ENCODE assay signal across 10 cellular contexts in the genomic region with DNA sequence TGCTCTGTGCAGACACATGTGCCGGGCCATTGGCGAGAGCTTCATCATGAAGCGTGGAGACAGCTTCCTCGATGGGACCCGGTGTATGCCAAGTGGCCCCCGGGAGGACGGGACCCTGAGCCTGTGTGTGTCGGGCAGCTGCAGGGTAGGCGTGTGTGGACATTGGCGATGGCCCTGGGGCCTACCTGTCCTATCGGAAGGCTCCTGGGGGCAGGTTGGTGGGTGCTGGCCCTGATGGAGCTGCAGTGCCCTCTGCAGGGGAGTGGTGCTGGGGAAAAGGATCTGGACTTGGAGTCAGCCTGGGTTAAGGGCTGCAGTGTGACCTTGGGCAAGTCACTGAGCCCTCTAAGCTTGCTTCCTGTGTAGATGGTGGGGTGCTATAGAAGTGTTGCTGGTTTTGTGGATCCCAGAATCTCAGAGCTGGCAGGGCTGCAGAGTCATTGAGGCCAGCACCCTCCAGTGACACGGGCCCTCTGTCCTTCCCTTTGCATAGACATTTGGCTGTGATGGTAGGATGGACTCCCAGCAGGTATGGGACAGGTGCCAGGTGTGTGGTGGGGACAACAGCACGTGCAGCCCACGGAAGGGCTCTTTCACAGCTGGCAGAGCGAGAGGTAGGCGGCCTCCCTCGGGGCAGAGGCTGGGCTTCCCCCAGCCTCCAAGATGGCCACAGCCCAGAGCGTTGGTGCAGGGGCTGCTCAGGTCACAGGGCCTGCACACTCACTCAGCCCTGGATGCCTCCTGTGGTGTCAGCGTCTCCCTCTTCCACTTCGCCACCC. TPM values are rescaled to one million over a fixed set of nuclear protein-coding genes. Genes with fewer than 3 reads are reported as not detected.
DNase-seq lines count a peak whose midpoint lies in the region; TF ChIP-seq lines count a peak whose summit lies in the region.
"Had no signal": no experiment of that assay in that cellular context is flagged by ENCODE, and none has a peak within 500 bp of the region (broad histone marks: within the 10 kb centered on the region; RNA-seq: fewer than 3 reads in every experiment).

No MANE protein-coding gene starts in this region.

- H2BK120ac ChIP-seq in neuronal stem cell (ENCODE audit: low read depth, low read length), result no peak overlapping the region

- H3K14ac ChIP-seq in neuronal stem cell (ENCODE audit: low read length), result no peak overlapping the region

- no peaks in the 10 kb centered on the region for H3K9me3 Mint-ChIP-seq in activated CD4-positive, alpha-beta T cell treated with anti-CD3 and anti-CD28 coated beads, Interleukin-2, amount 10 ng/mL, durations not matched to agents 24 days and 14 days
- H3K9me3 Mint-ChIP-seq: activated CD4-positive, alpha-beta T cell treated with anti-CD3 and anti-CD28 coated beads, Interleukin-2, amount 10 ng/mL, durations not matched to agents 7 days and 5 days had no signal

- H3K4me3 ChIP-seq in H7 (ENCODE audit: insufficient read depth, low read depth, low read length) (no peak overlapping the region), neuronal stem cell (ENCODE audit: low read length in 2 of 2) (no peak overlapping the region)

- peaks cover 2% of the 10 kb centered on the region for H3K79me1 ChIP-seq in neuronal stem cell (ENCODE audit: low read depth, low read length)

- no peak overlapping the region for H2AFZ ChIP-seq in neuronal stem cell (ENCODE audit: low read length)

- no peak overlapping the region for H2AK5ac ChIP-seq in neuronal stem cell (ENCODE audit: low read depth, low read length)

- H3K4me1 ChIP-seq in neuronal stem cell (ENCODE audit: control insufficient read depth in 2 of 2, insufficient read depth in 1 of 2, low read depth in 1 of 2, low read length in 2 of 2), result no peaks in the 10 kb centered on the region

- H3K4me2 ChIP-seq in neuronal stem cell (ENCODE audit: insufficient read depth, low read length, poor library complexity, severe bottlenecking), result no peak overlapping the region

- no peak overlapping the region for H2BK15ac ChIP-seq in neuronal stem cell (ENCODE audit: low read length)

- DNase-seq in H7 (peak; percentile 81), neuronal stem cell (ENCODE audit: low spot score) (no peak), HPDE6-E6E7 (ENCODE audit: extremely low spot score) (no peak)
- DNase-seq in activated CD4-positive, alpha-beta T cell treated with anti-CD3 and anti-CD28 coated beads, Interleukin-2, amount 10 ng/mL, durations not matched to agents 24 days and 14 days, result no peak
- DNase-seq: activated CD4-positive, alpha-beta T cell treated with anti-CD3 and anti-CD28 coated beads, Interleukin-2, amount 10 ng/mL, durations not matched to agents 7 days and 5 days; GOT3; hypothalamus; NCI-H226 had no signal

- H3K27ac Mint-ChIP-seq in activated CD4-positive, alpha-beta T cell treated with anti-CD3 and anti-CD28 coated beads, Interleukin-2, amount 10 ng/mL, durations not matched to agents 24 days and 14 days, result no peak overlapping the region
- H3K27ac Mint-ChIP-seq: activated CD4-positive, alpha-beta T cell treated with anti-CD3 and anti-CD28 coated beads, Interleukin-2, amount 10 ng/mL, durations not matched to agents 7 days and 5 days; activated naive CD8-positive, alpha-beta T cell had no signal

- H2BK12ac ChIP-seq in neuronal stem cell (ENCODE audit: low read length), result no peak overlapping the region

- no peak overlapping the region for H3K18ac ChIP-seq in neuronal stem cell (ENCODE audit: low read length)

- no peak overlapping the region for H3K27ac ChIP-seq in VCaP
- H3K27ac ChIP-seq in neuronal stem cell (replicated peaks; ENCODE audit: low read length), result no peak overlapping the region

- H3K36me3 ChIP-seq in H7 (replicated peaks; ENCODE audit: control insufficient read depth, insufficient read depth, low read length) (no peaks in the 10 kb centered on the region), neuronal stem cell (replicated peaks in 1 of 2; ENCODE audit: control insufficient read depth in 2 of 2, insufficient read depth in 2 of 2, low read length in 2 of 2) (no peaks in the 10 kb centered on the region)

- no CpG with 5 or more reads among the region's 20 CpGs for WGBS in neuronal stem cell (ENCODE audit: extremely low coverage in 2 of 2, insufficient read length in 2 of 2, insufficient replicate concordance in 1 of 2), 2 donors

- H3K27me3 ChIP-seq in H7 (ENCODE audit: control insufficient read depth, insufficient read depth, low read length) (no peaks in the 10 kb centered on the region), neuronal stem cell (ENCODE audit: control insufficient read depth in 3 of 3, insufficient read depth in 3 of 3, low read depth in 1 of 3, low read length in 3 of 3) (no peaks in the 10 kb centered on the region)

- H4K91ac ChIP-seq in neuronal stem cell (ENCODE audit: low read depth, low read length, poor library complexity), result no peak overlapping the region

- no peaks in the 10 kb centered on the region for H3K27me3 Mint-ChIP-seq in activated CD4-positive, alpha-beta T cell treated with anti-CD3 and anti-CD28 coated beads, Interleukin-2, amount 10 ng/mL, durations not matched to agents 24 days and 14 days
- H3K27me3 Mint-ChIP-seq: activated CD4-positive, alpha-beta T cell treated with anti-CD3 and anti-CD28 coated beads, Interleukin-2, amount 10 ng/mL, durations not matched to agents 7 days and 5 days; activated naive CD8-positive, alpha-beta T cell had no signal

- H4K8ac ChIP-seq in neuronal stem cell (ENCODE audit: low read depth, low read length), result no peak overlapping the region

- H3K9ac ChIP-seq in neuronal stem cell (ENCODE audit: low read depth, low read length, poor library complexity), result no peak overlapping the region

- no peaks in the 10 kb centered on the region for H3K36me3 Mint-ChIP-seq in activated CD4-positive, alpha-beta T cell treated with anti-CD3 and anti-CD28 coated beads, Interleukin-2, amount 10 ng/mL, durations not matched to agents 24 days and 14 days (ENCODE audit: low read depth)
- H3K36me3 Mint-ChIP-seq: activated naive CD8-positive, alpha-beta T cell had no signal

- no peaks in the 10 kb centered on the region for H3K4me1 Mint-ChIP-seq in activated CD4-positive, alpha-beta T cell treated with anti-CD3 and anti-CD28 coated beads, Interleukin-2, amount 10 ng/mL, durations not matched to agents 24 days and 14 days
- H3K4me1 Mint-ChIP-seq: activated CD4-positive, alpha-beta T cell treated with anti-CD3 and anti-CD28 coated beads, Interleukin-2, amount 10 ng/mL, durations not matched to agents 7 days and 5 days had no signal

- H3K9me3 ChIP-seq in neuronal stem cell (replicated peaks in 1 of 2; ENCODE audit: control insufficient read depth in 2 of 2, insufficient read depth in 1 of 2, low read depth in 1 of 2, low read length in 2 of 2), result no peaks in the 10 kb centered on the region

- TF ChIP-seq CTCF in VCaP (conservative IDR thresholded peaks at IDR 0.05), result peak; percentile 19; the same call in 1 of the 2 replicates

- no peak overlapping the region for H3K4ac ChIP-seq in neuronal stem cell (ENCODE audit: low read length)

- no peak overlapping the region for H2BK5ac ChIP-seq in neuronal stem cell (ENCODE audit: low read length)

- H3K23ac ChIP-seq in neuronal stem cell (ENCODE audit: low read depth, low read length, poor library complexity), result peak overlapping the region; percentile 55

- intact Hi-C loops in activated CD4-positive, alpha-beta T cell treated with anti-CD3 and anti-CD28 coated beads, Interleukin-2, amount 10 ng/mL, durations not matched to agents 24 days and 14 days (cut with micrococcal nuclease), result no loop called here

- no peak overlapping the region for H3K4me3 Mint-ChIP-seq in activated CD4-positive, alpha-beta T cell treated with anti-CD3 and anti-CD28 coated beads, Interleukin-2, amount 10 ng/mL, durations not matched to agents 24 days and 14 days
- H3K4me3 Mint-ChIP-seq: activated CD4-positive, alpha-beta T cell treated with anti-CD3 and anti-CD28 coated beads, Interleukin-2, amount 10 ng/mL, durations not matched to agents 7 days and 5 days; activated naive CD8-positive, alpha-beta T cell had no signal

RNA-seq across cellular contexts. Expression of gene ADAMTS13, which starts 15.8 kb away (rescaled TPM):
- total RNA-seq in H7 (2014; rRNA removed; shearing (Covaris generic)), result 2.8 and 5.5 TPM in 2 replicates
- 4.0 TPM for polyA plus RNA-seq in neuronal stem cell (2013, experiment 1 of 2)
- 3.9 TPM for polyA plus RNA-seq in neuronal stem cell (2013, experiment 2 of 2)
- total RNA-seq in activated CD4-positive, alpha-beta T cell treated with anti-CD3 and anti-CD28 coated beads, Interleukin-2, amount 10 ng/mL, durations not matched to agents 24 days and 14 days, result 1.3 and 1.5 TPM in 2 replicates

RNA-seq across cellular contexts. Expression of gene REXO4, which starts 20.1 kb away (rescaled TPM):
- 28.5 and 33.5 TPM in 2 replicates for total RNA-seq in H7 (2014; rRNA removed; shearing (Covaris generic))
- polyA plus RNA-seq in neuronal stem cell (2013, experiment 1 of 2), result 29.0 TPM
- 28.1 TPM for polyA plus RNA-seq in neuronal stem cell (2013, experiment 2 of 2)
- 39.9 and 42.3 TPM in 2 replicates for total RNA-seq in activated CD4-positive, alpha-beta T cell treated with anti-CD3 and anti-CD28 coated beads, Interleukin-2, amount 10 ng/mL, durations not matched to agents 24 days and 14 days

RNA-seq across cellular contexts. Expression of gene CACFD1, which starts 21.8 kb away (rescaled TPM):
- total RNA-seq in H7 (2014; rRNA removed; shearing (Covaris generic)), result 9.5 and 11.3 TPM in 2 replicates
- polyA plus RNA-seq in neuronal stem cell (2013, experiment 1 of 2), result 18.8 TPM
- 19.4 TPM for polyA plus RNA-seq in neuronal stem cell (2013, experiment 2 of 2)
- total RNA-seq in activated CD4-positive, alpha-beta T cell treated with anti-CD3 and anti-CD28 coated beads, Interleukin-2, amount 10 ng/mL, durations not matched to agents 24 days and 14 days, result 0.40 and 0.70 TPM in 2 replicates

RNA-seq across cellular contexts. Expression of gene SLC2A6, which starts 41.0 kb away (rescaled TPM):
- total RNA-seq in H7 (2014; rRNA removed; shearing (Covaris generic)), result 13.8 and 18.2 TPM in 2 replicates
- 3.7 TPM for polyA plus RNA-seq in neuronal stem cell (2013, experiment 1 of 2)
- polyA plus RNA-seq in neuronal stem cell (2013, experiment 2 of 2), result 3.8 TPM
- 3.2 and 4.0 TPM in 2 replicates for total RNA-seq in activated CD4-positive, alpha-beta T cell treated with anti-CD3 and anti-CD28 coated beads, Interleukin-2, amount 10 ng/mL, durations not matched to agents 24 days and 14 days
